In the genomic region with DNA sequence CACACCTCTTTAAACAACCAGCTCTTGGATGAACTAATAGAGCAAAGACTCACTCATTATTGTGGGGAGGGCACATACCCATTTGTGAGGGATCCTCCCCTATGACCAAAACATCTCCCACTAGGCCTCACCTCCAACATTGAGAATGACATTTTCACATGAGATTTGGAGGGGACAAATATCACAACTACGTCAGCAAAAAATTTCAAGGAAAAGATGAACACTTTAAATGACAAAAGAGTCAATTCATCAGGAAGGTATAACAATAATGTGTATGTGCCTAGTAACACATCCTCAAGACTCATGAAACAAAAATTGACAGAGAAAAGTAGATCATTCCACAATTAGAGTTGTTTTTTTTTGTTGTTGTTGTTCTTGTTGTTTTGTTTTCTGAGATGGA, we compare ENCODE assay signal across 2 cellular contexts.
A peak's percentile ranks its signal among the peaks of the same experiment; 100 is the strongest.
TF ChIP-seq lines count a peak whose summit lies in the region.

No MANE protein-coding gene starts in this region.

TF ChIP-seq in A549, 52 proteins besides CTCF, POLR2A, EP300 and RAD21:
- TF ChIP-seq MAFK (IDR thresholded peaks at IDR 0.05; ENCODE audit: partially characterized antibody) (peak; percentile 25), SREBF2 (IDR thresholded peaks at IDR 0.05) (no peak)

TF ChIP-seq in IMR-90, 13 proteins besides CTCF, POLR2A, EP300 and RAD21:
- no peak for TF ChIP-seq CEBPB (IDR thresholded peaks at IDR 0.05; ENCODE audit: low read depth, low read length)
- peak; percentile 23; the same call in 1 of the 2 replicates for TF ChIP-seq MAFK (IDR thresholded peaks at IDR 0.05; ENCODE audit: low read depth, low read length)
TF ChIP-seq in IMR-90: peak in this region for 1.
